9 cellular contexts compared by ENCODE assay signal in the genomic region with DNA sequence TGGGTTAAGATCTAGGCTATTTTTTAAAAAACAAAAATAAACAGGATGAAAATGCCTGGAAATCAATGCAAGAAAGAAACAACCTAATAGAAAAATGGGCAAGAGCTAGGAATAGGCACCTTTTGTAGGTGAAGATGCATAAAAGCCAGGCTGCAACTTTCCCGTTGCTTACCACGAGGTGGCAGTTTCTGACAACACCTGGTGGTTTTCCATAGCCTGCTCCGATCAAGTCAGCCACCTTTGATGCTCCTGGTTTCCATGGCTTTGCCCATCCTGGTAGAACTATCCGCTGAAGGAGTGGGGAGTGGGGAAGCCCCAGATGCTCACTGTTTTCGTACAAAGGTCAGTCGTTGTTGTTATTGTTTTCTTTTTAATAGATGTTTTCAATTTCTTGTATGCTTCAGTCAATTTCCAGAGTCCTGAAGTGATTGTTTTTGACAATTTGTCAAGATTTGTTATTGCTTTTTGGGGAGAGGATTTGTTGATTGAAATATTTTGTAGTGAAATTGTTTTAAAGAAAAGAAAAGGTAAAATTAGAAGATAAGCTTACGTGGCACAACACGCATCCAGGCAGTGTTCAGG. TPM values are rescaled to one million over a fixed set of nuclear protein-coding genes. Genes with fewer than 3 reads are reported as not detected.
DNase-seq lines count a peak whose midpoint lies in the region; ATAC-seq, FAIRE-seq and TF ChIP-seq lines count a peak whose summit lies in the region.
"Had no signal": no experiment of that assay in that cellular context is flagged by ENCODE, and none has a peak within 500 bp of the region (broad histone marks: within the 10 kb centered on the region; RNA-seq: fewer than 3 reads in every experiment).

No MANE protein-coding gene starts in this region.

- DNase-seq in GM06990 (ENCODE audit: extremely low read depth, insufficient read length) (no peak), NCI-H2081 (lab: John Stamatoyannopoulos, UW) (peak; percentile 28 to 67), GM12878 (ENCODE audit: low read depth, low spot score) (no peak)
- DNase-seq in activated naive CD8-positive, alpha-beta T cell treated with anti-CD3 and anti-CD28 coated beads, Interleukin-2, amount 50 U/mL, for 24 hours, result no peak
- no peak for DNase-seq in activated T-cell treated with anti-CD3 and anti-CD28 coated beads, Interleukin-2, amount 50 U/mL, for 72 hours

- ATAC-seq in GM12878 (0 out of 3 replicates have a peak, but pooled peaks have one; percentile 31), GM21619 (IDR thresholded peaks at IDR 0.05; ENCODE audit: unreplicated experiment) (no peak), HG03520 (IDR thresholded peaks at IDR 0.05; ENCODE audit: unreplicated experiment) (no peak)
- no peak for ATAC-seq in activated naive CD8-positive, alpha-beta T cell treated with anti-CD3 and anti-CD28 coated beads, Interleukin-2, amount 50 U/mL, for 24 hours
- ATAC-seq in activated T-cell treated with anti-CD3 and anti-CD28 coated beads, Interleukin-2, amount 50 U/mL, for 72 hours (replicated peaks in 1 of 2), result no peak

- CTCF ChIA-PET in GM12878 (lab: Yijun Ruan, JAX), result interaction anchor here (0.6 to 4.6 kb wide), 13 partner anchors 12 to 497 kb away, joined by 3 to 26 read pairs (median 3); no protein-coding TSS in a partner anchor

- H3K36me3 ChIP-seq in GM06990 (ENCODE audit: control insufficient read depth, insufficient read depth, low read length), result no peaks in the 10 kb centered on the region
- no peaks in the 10 kb centered on the region for H3K36me3 ChIP-seq in GM12878 (ENCODE audit: control insufficient read depth in 2 of 2, insufficient read depth in 2 of 2, low read length in 1 of 2)
- no peaks in the 10 kb centered on the region for H3K36me3 ChIP-seq in neural cell (ENCODE audit: insufficient read depth, low read length)
- H3K36me3 ChIP-seq: thoracic aorta had no signal

- H3F3A ChIP-seq in neural cell (ENCODE audit: insufficient read depth, low read length, poor library complexity, severe bottlenecking), result no peaks in the 10 kb centered on the region

- no TSS peak for BruUV-seq in GM12878 (replicated peaks; lab: Mats Ljungman, UMichigan)

- no peaks in the 10 kb centered on the region for H3K9me2 ChIP-seq in neural cell (ENCODE audit: insufficient read depth, low read length)

- no peak overlapping the region for H3K9ac ChIP-seq in GM12878 (ENCODE audit: control insufficient read depth, insufficient read depth, low read length)
- H3K9ac ChIP-seq in neural cell (ENCODE audit: low read length), result no peak overlapping the region

- no peak for TF ChIP-seq POLR2A in GM12878 (IDR thresholded peaks at IDR 0.05; ENCODE audit: low read depth, low read length)

- WGBS in GM12878 (ENCODE audit: insufficient coverage, insufficient replicate concordance, low lambda C conversion rate, missing lambda C conversion rate), result 43% methylated on average over 8 of the region's 8 CpGs

- no peaks in the 10 kb centered on the region for H3K4me1 ChIP-seq in GM12878 (ENCODE audit: control insufficient read depth, insufficient read depth, low read length)

- H3K9me3 ChIP-seq in GM12878 (replicated peaks; ENCODE audit: control insufficient read depth, insufficient read depth, low read length) (no peaks in the 10 kb centered on the region; the same call in 2 of the 3 replicates), neural cell (ENCODE audit: low read length) (peaks cover 3% of the 10 kb centered on the region)
- H3K9me3 ChIP-seq: thoracic aorta had no signal

- peaks cover 9% of the 10 kb centered on the region for H3K27me3 Mint-ChIP-seq in activated naive CD8-positive, alpha-beta T cell treated with anti-CD3 and anti-CD28 coated beads, Interleukin-2, amount 50 U/mL, for 24 hours
- peaks cover 19% of the 10 kb centered on the region for H3K27me3 Mint-ChIP-seq in activated T-cell treated with anti-CD3 and anti-CD28 coated beads, Interleukin-2, amount 50 U/mL, for 72 hours (ENCODE audit: low read depth)

- H3K27me3 ChIP-seq in GM06990 (replicated peaks; ENCODE audit: control insufficient read depth, insufficient read depth, low read length), result no peaks in the 10 kb centered on the region; the same call in 1 of the 2 replicates
- peaks cover 0 to 1% of the 10 kb centered on the region in 2 experiments; a peak in 2 of 4 replicates for H3K27me3 ChIP-seq in GM12878 (replicated peaks in 1 of 2; ENCODE audit: control insufficient read depth in 2 of 2, insufficient read depth in 2 of 2, low read length in 1 of 2)
- no peaks in the 10 kb centered on the region for H3K27me3 ChIP-seq in neural cell (ENCODE audit: insufficient read depth, low read depth, low read length)

- TF ChIP-seq CTCF in GM06990 (IDR thresholded peaks at IDR 0.05; ENCODE audit: insufficient read depth, low read length, poor library complexity, severe bottlenecking), result peak; percentile 46
- peak; percentile 45 to 62 (median 45); a peak in 5 of 6 replicates for TF ChIP-seq CTCF in GM12878 (IDR thresholded peaks at IDR 0.05 in 2 of 3, conservative IDR thresholded peaks at IDR 0.05 in 1 of 3; ENCODE audit: control insufficient read depth in 2 of 3, extremely low read depth in 1 of 3, insufficient read depth in 1 of 3, low read depth in 3 of 3, low read length in 3 of 3)
- TF ChIP-seq CTCF in neural cell (IDR thresholded peaks at IDR 0.05; ENCODE audit: poor library complexity, severe bottlenecking), result peak; percentile 63

- no peak overlapping the region for H3K4me3 ChIP-seq in GM06990 (replicated peaks; ENCODE audit: low read depth, low read length)
- no peak overlapping the region for H3K4me3 ChIP-seq in GM12878
- H3K4me3 ChIP-seq in neural cell (ENCODE audit: low read length), result no peak overlapping the region
- H3K4me3 ChIP-seq: thoracic aorta had no signal

- no peak for FAIRE-seq in GM12878 (lab: Jason Lieb, UNC)

- peak; percentile 28 for TF ChIP-seq RAD21 in GM12878 (IDR thresholded peaks at IDR 0.05; ENCODE audit: insufficient read depth, low read depth, low read length)
- TF ChIP-seq RAD21 in neural cell (conservative IDR thresholded peaks at IDR 0.05), result peak; percentile 65

- H3K9me3 Mint-ChIP-seq in activated naive CD8-positive, alpha-beta T cell treated with anti-CD3 and anti-CD28 coated beads, Interleukin-2, amount 50 U/mL, for 24 hours, result no peaks in the 10 kb centered on the region
- H3K9me3 Mint-ChIP-seq in activated T-cell treated with anti-CD3 and anti-CD28 coated beads, Interleukin-2, amount 50 U/mL, for 72 hours, result no peaks in the 10 kb centered on the region

- in situ Hi-C loops in GM12878 (cut with MboI), result no loop called here

- no peaks in the 10 kb centered on the region for H3K36me3 Mint-ChIP-seq in activated naive CD8-positive, alpha-beta T cell treated with anti-CD3 and anti-CD28 coated beads, Interleukin-2, amount 50 U/mL, for 24 hours (ENCODE audit: low read depth)
- no peaks in the 10 kb centered on the region for H3K36me3 Mint-ChIP-seq in activated T-cell treated with anti-CD3 and anti-CD28 coated beads, Interleukin-2, amount 50 U/mL, for 72 hours (ENCODE audit: insufficient read depth in 2 of 2)

- H2AFZ ChIP-seq in GM12878 (ENCODE audit: control insufficient read depth, low read depth, low read length), result no peak overlapping the region
- H2AFZ ChIP-seq in neural cell (ENCODE audit: low read depth, low read length), result no peak overlapping the region

- RAD21 ChIA-PET in GM12878 (lab: Charles Lee; ENCODE audit: unreplicated experiment), result interaction anchor here (1.0 to 1.2 kb wide), 3 partner anchors 34 to 55 kb away, joined by 3 read pairs; no protein-coding TSS in a partner anchor

- H3K27ac ChIP-seq in GM12878 (ENCODE audit: control insufficient read depth, insufficient read depth) (no peak overlapping the region), neural cell (ENCODE audit: low read length) (no peak overlapping the region)
- H3K27ac ChIP-seq: thoracic aorta had no signal

- H3K4me2 ChIP-seq in GM12878 (ENCODE audit: control insufficient read depth, insufficient read depth) (no peak overlapping the region), neural cell (ENCODE audit: low read length) (no peak overlapping the region)

- TF ChIP-seq EP300 in GM12878 (IDR thresholded peaks at IDR 0.05; ENCODE audit: borderline replicate concordance in 1 of 2, control insufficient read depth in 1 of 2, low read depth in 2 of 2, low read length in 2 of 2) (no peak), neural cell (conservative IDR thresholded peaks at IDR 0.05; ENCODE audit: poor library complexity, severe bottlenecking) (no peak)

- H3K79me2 ChIP-seq in GM12878 (ENCODE audit: control insufficient read depth, insufficient read depth, low read length) (no peaks in the 10 kb centered on the region), neural cell (replicated peaks; ENCODE audit: insufficient read depth, low read length) (no peaks in the 10 kb centered on the region)

- SMC1A ChIA-PET in GM12878 (lab: Charles Lee; ENCODE audit: uncharacterized antibody, unreplicated experiment), result interaction anchor here (1.7 to 3.1 kb wide), 3 partner anchors 12 to 67 kb away, joined by 4 to 16 read pairs (median 15); no protein-coding TSS in a partner anchor

- no peaks in the 10 kb centered on the region for H3K4me1 Mint-ChIP-seq in activated naive CD8-positive, alpha-beta T cell treated with anti-CD3 and anti-CD28 coated beads, Interleukin-2, amount 50 U/mL, for 24 hours
- H3K4me1 Mint-ChIP-seq in activated T-cell treated with anti-CD3 and anti-CD28 coated beads, Interleukin-2, amount 50 U/mL, for 72 hours (ENCODE audit: low read depth), result no peaks in the 10 kb centered on the region

- H3K27ac Mint-ChIP-seq in activated naive CD8-positive, alpha-beta T cell treated with anti-CD3 and anti-CD28 coated beads, Interleukin-2, amount 50 U/mL, for 24 hours, result no peak overlapping the region
- no peak overlapping the region for H3K27ac Mint-ChIP-seq in activated T-cell treated with anti-CD3 and anti-CD28 coated beads, Interleukin-2, amount 50 U/mL, for 72 hours

- intact Hi-C loops in GM12878 (cut with micrococcal nuclease; ENCODE audit: unreplicated experiment), result no loop called here

- no peak overlapping the region for H3K4me3 Mint-ChIP-seq in activated naive CD8-positive, alpha-beta T cell treated with anti-CD3 and anti-CD28 coated beads, Interleukin-2, amount 50 U/mL, for 24 hours
- H3K4me3 Mint-ChIP-seq in activated T-cell treated with anti-CD3 and anti-CD28 coated beads, Interleukin-2, amount 50 U/mL, for 72 hours, result no peak overlapping the region

- H4K20me1 ChIP-seq in GM12878 (ENCODE audit: control insufficient read depth, insufficient read depth) (no peaks in the 10 kb centered on the region), neural cell (ENCODE audit: insufficient read depth) (no peaks in the 10 kb centered on the region)

- POLR2A ChIA-PET in GM12878 (lab: Charles Lee), result interaction anchor here (1.0 kb wide), 1 partner anchor 40 kb away, joined by 3 read pairs; no protein-coding TSS in a partner anchor

RNA-seq across cellular contexts. Expression of a gene that starts 24.1 kb away (rescaled TPM):
- total RNA-seq in GM12878 (2013; cell fraction: nucleolus; rRNA removed), result 23.0 and 26.0 TPM in 2 replicates
- total RNA-seq in GM12878 (2014; rRNA removed) (30.3 and 33.6 TPM in 2 replicates), GM12878 (2014; rRNA removed; fragmentation: Illumina TruSeq; extraction: Trizol) (34.8 and 40.0 TPM in 2 replicates), GM12878 (2021) (79.1 and 82.6 TPM in 2 replicates)
- polyA plus RNA-seq in GM12878 (2011; ENCODE audit: low read depth), result 151 TPM
- polyA plus RNA-seq in GM12878 (2011; rRNA removed) (23.5 and 25.1 TPM in 2 replicates), GM12878 (2014; fragmentation: Illumina TruSeq; extraction: Trizol) (63.9 and 75.3 TPM in 2 replicates), GM12878 (2014; fragmentation: Nextera tagmentation; extraction: Ambion mirVana) (10 to 100 TPM; 11.0 to 20.3 TPM), GM12878 (2014; rRNA removed) (24.7 and 27.0 TPM in 2 replicates), GM12878 (2016; fragmentation: Nextera tagmentation; extraction: Ambion mirVana) (1 to 10 TPM; 3.9 to 4.3 TPM), neural cell (61.1 and 103 TPM in 2 replicates)
- 14.7 and 17.2 TPM in 2 replicates for polyA plus RNA-seq in GM12878 (2011; cell fraction: cytosol; rRNA removed)
- 35.1 and 39.0 TPM in 2 replicates for polyA plus RNA-seq in GM12878 (2011; cell fraction: nucleus; rRNA removed)
- polyA plus RNA-seq in GM12878 (2012), result 48.0 and 59.0 TPM in 2 replicates
- polyA minus RNA-seq in GM12878 (2011; rRNA and poly(A)+ RNA removed), result 16.3 and 17.7 TPM in 2 replicates
- 14.3 and 20.0 TPM in 2 replicates for polyA minus RNA-seq in GM12878 (2011; cell fraction: cytosol; rRNA and poly(A)+ RNA removed)
- 20.2 and 20.4 TPM in 2 replicates for polyA minus RNA-seq in GM12878 (2011; cell fraction: nucleus; rRNA and poly(A)+ RNA removed)
- polyA minus RNA-seq in neural cell, result 43.4 and 44.3 TPM in 2 replicates
- 100 to 1,000 TPM in 1 of 2 donors, 10 to 100 TPM in 1; 99.6 to 102 TPM for total RNA-seq in activated T-cell treated with anti-CD3 and anti-CD28 coated beads, Interleukin-2, amount 50 U/mL, for 72 hours

RNA-seq across cellular contexts. Expression of a gene that starts 32.1 kb away (rescaled TPM):
- total RNA-seq in GM12878 (2013; cell fraction: nucleolus; rRNA removed), result 1.9 and 2.2 TPM in 2 replicates
- total RNA-seq in GM12878 (2014; rRNA removed) (under 0.01 and 0.05 TPM in 2 replicates), GM12878 (2014; rRNA removed; fragmentation: Illumina TruSeq; extraction: Trizol) (0.04 and 0.05 TPM in 2 replicates), GM12878 (2021) (0.05 TPM in 2 replicates)
- 0.05 TPM for polyA plus RNA-seq in GM12878 (2011; ENCODE audit: low read depth)
- polyA plus RNA-seq in GM12878 (2011; rRNA removed) (not detected in 2 replicates), GM12878 (2014; fragmentation: Illumina TruSeq; extraction: Trizol) (0.03 TPM in 1 of 2 replicates, not detected in the other), GM12878 (2014; fragmentation: Nextera tagmentation; extraction: Ambion mirVana) (under 1 TPM; 0.02 TPM), GM12878 (2014; rRNA removed) (0.03 and 0.04 TPM in 2 replicates), GM12878 (2016; fragmentation: Nextera tagmentation; extraction: Ambion mirVana) (not detected), neural cell (0.04 TPM in 1 of 2 replicates, not detected in the other)
- polyA plus RNA-seq in GM12878 (2011; cell fraction: cytosol; rRNA removed), result under 0.01 TPM in 1 of 2 replicates, not detected in the other
- not detected in 2 replicates for polyA plus RNA-seq in GM12878 (2011; cell fraction: nucleus; rRNA removed)
- 0.05 and 0.08 TPM in 2 replicates for polyA plus RNA-seq in GM12878 (2012)
- not detected in 2 replicates for polyA minus RNA-seq in GM12878 (2011; rRNA and poly(A)+ RNA removed)
- polyA minus RNA-seq in GM12878 (2011; cell fraction: cytosol; rRNA and poly(A)+ RNA removed), result not detected in 2 replicates
- polyA minus RNA-seq in GM12878 (2011; cell fraction: nucleus; rRNA and poly(A)+ RNA removed), result not detected in 2 replicates
- not detected in 2 replicates for polyA minus RNA-seq in neural cell
- under 1 TPM; 0.19 to 0.49 TPM for total RNA-seq in activated T-cell treated with anti-CD3 and anti-CD28 coated beads, Interleukin-2, amount 50 U/mL, for 72 hours

RNA-seq across cellular contexts. Expression of a gene that starts 32.3 kb away (rescaled TPM):
- 0.31 and 1.0 TPM in 2 replicates for total RNA-seq in GM12878 (2013; cell fraction: nucleolus; rRNA removed)
- total RNA-seq in GM12878 (2014; rRNA removed) (0.05 TPM in 1 of 2 replicates, not detected in the other), GM12878 (2014; rRNA removed; fragmentation: Illumina TruSeq; extraction: Trizol) (not detected in 2 replicates), GM12878 (2021) (not detected in 2 replicates)
- not detected for polyA plus RNA-seq in GM12878 (2011; ENCODE audit: low read depth)
- polyA plus RNA-seq in GM12878 (2011; rRNA removed) (not detected in 2 replicates), GM12878 (2014; fragmentation: Illumina TruSeq; extraction: Trizol) (not detected in 2 replicates), GM12878 (2014; fragmentation: Nextera tagmentation; extraction: Ambion mirVana) (not detected), GM12878 (2014; rRNA removed) (not detected in 2 replicates), GM12878 (2016; fragmentation: Nextera tagmentation; extraction: Ambion mirVana) (not detected), neural cell (not detected in 2 replicates)
- polyA plus RNA-seq in GM12878 (2011; cell fraction: cytosol; rRNA removed), result not detected in 2 replicates
- polyA plus RNA-seq in GM12878 (2011; cell fraction: nucleus; rRNA removed), result 0.07 TPM in 1 of 2 replicates, not detected in the other
- 0.10 TPM in 1 of 2 replicates, not detected in the other for polyA plus RNA-seq in GM12878 (2012)
- polyA minus RNA-seq in GM12878 (2011; rRNA and poly(A)+ RNA removed), result not detected in 2 replicates
- polyA minus RNA-seq in GM12878 (2011; cell fraction: cytosol; rRNA and poly(A)+ RNA removed), result not detected in 2 replicates
- polyA minus RNA-seq in GM12878 (2011; cell fraction: nucleus; rRNA and poly(A)+ RNA removed), result not detected in 2 replicates
- not detected in 2 replicates for polyA minus RNA-seq in neural cell
- under 1 TPM in 1 of 2 donors, not detected in 1; 0.86 TPM for total RNA-seq in activated T-cell treated with anti-CD3 and anti-CD28 coated beads, Interleukin-2, amount 50 U/mL, for 72 hours

RNA-seq across cellular contexts. Expression of a gene that starts 33.2 kb away (rescaled TPM):
- 0.07 and 0.08 TPM in 2 replicates for total RNA-seq in GM12878 (2013; cell fraction: nucleolus; rRNA removed)
- total RNA-seq in GM12878 (2014; rRNA removed) (not detected in 2 replicates), GM12878 (2014; rRNA removed; fragmentation: Illumina TruSeq; extraction: Trizol) (not detected in 2 replicates), GM12878 (2021) (0.03 TPM in 1 of 2 replicates, not detected in the other)
- 0.10 TPM for polyA plus RNA-seq in GM12878 (2011; ENCODE audit: low read depth)
- polyA plus RNA-seq in GM12878 (2011; rRNA removed) (not detected in 2 replicates), GM12878 (2014; fragmentation: Illumina TruSeq; extraction: Trizol) (0.03 TPM in 1 of 2 replicates, not detected in the other), GM12878 (2014; fragmentation: Nextera tagmentation; extraction: Ambion mirVana) (not detected), GM12878 (2014; rRNA removed) (0.01 and 0.04 TPM in 2 replicates), GM12878 (2016; fragmentation: Nextera tagmentation; extraction: Ambion mirVana) (under 1 TPM in 1 of 2 experiments, not detected in 1; 0.11 TPM), neural cell (15.5 and 18.2 TPM in 2 replicates)
- 0.02 TPM in 1 of 2 replicates, not detected in the other for polyA plus RNA-seq in GM12878 (2011; cell fraction: cytosol; rRNA removed)
- 0.04 and 0.07 TPM in 2 replicates for polyA plus RNA-seq in GM12878 (2011; cell fraction: nucleus; rRNA removed)
- 0.08 and 0.10 TPM in 2 replicates for polyA plus RNA-seq in GM12878 (2012)
- 0.80 TPM in 1 of 2 replicates, not detected in the other for polyA minus RNA-seq in GM12878 (2011; rRNA and poly(A)+ RNA removed)
- polyA minus RNA-seq in GM12878 (2011; cell fraction: cytosol; rRNA and poly(A)+ RNA removed), result not detected in 2 replicates
- polyA minus RNA-seq in GM12878 (2011; cell fraction: nucleus; rRNA and poly(A)+ RNA removed), result not detected in 2 replicates
- polyA minus RNA-seq in neural cell, result 42.7 and 45.8 TPM in 2 replicates
- under 1 TPM in 1 of 2 donors, not detected in 1; 0.05 TPM for total RNA-seq in activated T-cell treated with anti-CD3 and anti-CD28 coated beads, Interleukin-2, amount 50 U/mL, for 72 hours
- total RNA-seq: thoracic aorta had no signal

Comparison
In these comparisons a context has a peak if more than half of its experiments do, and no peak if none do; other contexts are left out.
1. DNase-seq: peak in NCI-H2081 (2 of 2); none in GM06990 (single experiment), GM12878 (single experiment), activated naive CD8-positive, alpha-beta T cell treated with anti-CD3 and anti-CD28 coated beads, Interleukin-2, amount 50 U/mL, for 24 hours (single experiment) and activated T-cell treated with anti-CD3 and anti-CD28 coated beads, Interleukin-2, amount 50 U/mL, for 72 hours (0 of 2).
2. Peak in every context shown above with its lines, with median percentiles within 50 percentile points of each other: CTCF ChIP-seq.